1 cellular context compared by ENCODE assay signal in the genomic region with DNA sequence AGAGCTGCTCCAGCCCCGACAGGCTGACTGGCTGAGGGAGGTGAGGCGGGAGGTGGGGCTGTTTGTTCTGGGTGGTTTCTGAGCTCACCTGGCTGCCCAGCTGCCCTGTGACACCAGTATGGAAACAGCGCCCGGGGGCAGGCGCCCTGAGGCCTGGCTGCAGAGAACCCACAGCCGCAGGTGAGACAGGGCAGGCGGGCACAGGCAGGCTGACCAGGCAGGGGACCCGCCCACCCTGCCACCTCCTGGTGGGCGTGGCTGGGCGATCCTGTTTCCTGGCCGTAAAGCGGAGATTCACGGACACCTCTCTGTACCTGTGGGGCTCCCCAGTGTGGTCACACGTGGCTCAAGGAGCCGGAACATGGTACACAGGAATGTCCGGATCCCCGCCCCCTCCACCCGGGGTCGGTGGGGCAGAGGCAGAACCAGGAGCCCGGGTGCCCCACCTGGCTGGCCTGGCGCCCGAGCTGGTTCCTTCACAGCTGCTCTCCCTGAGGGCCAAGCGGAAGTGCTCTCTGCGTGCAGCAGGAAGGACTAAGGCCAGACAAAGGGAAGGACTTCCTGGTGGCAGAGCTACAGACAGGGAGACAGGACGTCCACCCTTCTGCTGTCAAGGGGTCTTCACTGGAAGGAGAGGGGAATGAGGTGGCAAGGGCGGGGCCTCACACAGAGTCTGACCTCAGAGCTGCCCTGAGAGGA.
TF ChIP-seq lines count a peak whose summit lies in the region.

No MANE protein-coding gene starts in this region.

TF ChIP-seq in HCT116, 20 proteins besides CTCF, POLR2A, EP300 and RAD21:
- TF ChIP-seq, protein P1, sequence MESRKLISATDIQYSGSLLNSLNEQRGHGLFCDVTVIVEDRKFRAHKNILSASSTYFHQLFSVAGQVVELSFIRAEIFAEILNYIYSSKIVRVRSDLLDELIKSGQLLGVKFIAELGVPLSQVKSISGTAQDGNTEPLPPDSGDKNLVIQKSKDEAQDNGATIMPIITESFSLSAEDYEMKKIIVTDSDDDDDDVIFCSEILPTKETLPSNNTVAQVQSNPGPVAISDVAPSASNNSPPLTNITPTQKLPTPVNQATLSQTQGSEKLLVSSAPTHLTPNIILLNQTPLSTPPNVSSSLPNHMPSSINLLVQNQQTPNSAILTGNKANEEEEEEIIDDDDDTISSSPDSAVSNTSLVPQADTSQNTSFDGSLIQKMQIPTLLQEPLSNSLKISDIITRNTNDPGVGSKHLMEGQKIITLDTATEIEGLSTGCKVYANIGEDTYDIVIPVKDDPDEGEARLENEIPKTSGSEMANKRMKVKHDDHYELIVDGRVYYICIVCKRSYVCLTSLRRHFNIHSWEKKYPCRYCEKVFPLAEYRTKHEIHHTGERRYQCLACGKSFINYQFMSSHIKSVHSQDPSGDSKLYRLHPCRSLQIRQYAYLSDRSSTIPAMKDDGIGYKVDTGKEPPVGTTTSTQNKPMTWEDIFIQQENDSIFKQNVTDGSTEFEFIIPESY (IDR thresholded peaks at IDR 0.05; ENCODE audit: extremely low read depth, insufficient replicate concordance, low read length) = no peak
- TF ChIP-seq POLR2AphosphoS5 (IDR thresholded peaks at IDR 0.05; ENCODE audit: low read depth, low read length) (peak; percentile 72), SP1 (IDR thresholded peaks at IDR 0.05; ENCODE audit: low read depth) (no peak), SRF (IDR thresholded peaks at IDR 0.05; ENCODE audit: low read depth) (no peak), CEBPB (IDR thresholded peaks at IDR 0.05; ENCODE audit: low read depth) (no peak), CBX3 (IDR thresholded peaks at IDR 0.05; ENCODE audit: low read depth) (no peak), SIN3A (IDR thresholded peaks at IDR 0.05; ENCODE audit: low read depth) (no peak)
- TF ChIP-seq, protein P2, sequence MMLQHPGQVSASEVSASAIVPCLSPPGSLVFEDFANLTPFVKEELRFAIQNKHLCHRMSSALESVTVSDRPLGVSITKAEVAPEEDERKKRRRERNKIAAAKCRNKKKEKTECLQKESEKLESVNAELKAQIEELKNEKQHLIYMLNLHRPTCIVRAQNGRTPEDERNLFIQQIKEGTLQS (IDR thresholded peaks at IDR 0.05) = no peak
